ENCODE assay signal across 33 cellular contexts in genomic region chr10:17053513-17053912, GRCh38.
"Had no signal": no experiment of that assay in that cellular context is flagged by ENCODE, and none has a peak within 500 bp of the region (broad histone marks: within the 10 kb centered on the region; RNA-seq: fewer than 3 reads in every experiment).

No MANE protein-coding gene starts in this region.

- H3K4me3 ChIP-seq: adrenal gland, body of pancreas, colonic mucosa, heart left ventricle had no signal

- ATAC-seq: activated CD4-positive, CD25-positive, alpha-beta regulatory T cell treated with anti-CD3 and anti-CD28 coated beads, Interleukin-2, amount 50 U/mL, for 24 hours; activated CD8-positive, alpha-beta T cell treated with anti-CD3 and anti-CD28 coated beads for 36 hours; activated naive CD8-positive, alpha-beta T cell treated with anti-CD3 and anti-CD28 coated beads, Interleukin-2, amount 50 U/mL, for 24 hours; activated T-cell treated with anti-CD3 and anti-CD28 coated beads, Interleukin-2, amount 50 U/mL, for 4 hours; activated T-helper 17 cell treated with anti-CD3 and anti-CD28 coated beads, Interleukin-2, amount 50 U/mL, for 72 hours; body of pancreas; esophagus mucosa; heart left ventricle; T-helper 17 cell had no signal

- H3K27me3 Mint-ChIP-seq: activated CD8-positive, alpha-beta T cell treated with anti-CD3 and anti-CD28 coated beads for 36 hours; activated naive CD4-positive, alpha-beta T cell treated with anti-CD3 and anti-CD28 coated beads, Interleukin-2, amount 50 U/mL, for 24 hours; activated naive CD8-positive, alpha-beta T cell treated with anti-CD3 and anti-CD28 coated beads for 36 hours; activated naive CD8-positive, alpha-beta T cell treated with anti-CD3 and anti-CD28 coated beads, Interleukin-2, amount 50 U/mL, for 24 hours; activated T-helper 17 cell treated with anti-CD3 and anti-CD28 coated beads, Interleukin-2, amount 50 U/mL, for 72 hours; T-helper 17 cell had no signal

- H3K4me1 Mint-ChIP-seq: activated B cell treated with CpG ODN at 0.5 μM for 24 hours; activated T-helper 17 cell treated with anti-CD3 and anti-CD28 coated beads, Interleukin-2, amount 50 U/mL, for 72 hours; T-helper 17 cell had no signal

- H3K9me3 Mint-ChIP-seq: activated naive CD4-positive, alpha-beta T cell treated with anti-CD3 and anti-CD28 coated beads, Interleukin-2, amount 50 U/mL, for 24 hours had no signal

- H3K4me3 Mint-ChIP-seq: activated B cell treated with CpG ODN at 0.5 μM for 24 hours; activated CD8-positive, alpha-beta T cell treated with anti-CD3 and anti-CD28 coated beads for 36 hours; activated naive CD4-positive, alpha-beta T cell treated with anti-CD3 and anti-CD28 coated beads for 36 hours; activated naive CD4-positive, alpha-beta T cell treated with anti-CD3 and anti-CD28 coated beads, Interleukin-2, amount 50 U/mL, for 24 hours; activated naive CD8-positive, alpha-beta T cell treated with anti-CD3 and anti-CD28 coated beads for 36 hours; activated naive CD8-positive, alpha-beta T cell treated with anti-CD3 and anti-CD28 coated beads, Interleukin-2, amount 50 U/mL, for 24 hours; activated T-cell treated with anti-CD3 and anti-CD28 coated beads, Interleukin-2, amount 50 U/mL, for 4 hours; activated T-helper 17 cell treated with anti-CD3 and anti-CD28 coated beads, Interleukin-2, amount 50 U/mL, for 72 hours; endodermal cell; T-helper 17 cell; T-helper 2 cell treated with Interferon-gamma antibody and Interleukin-4, amounts not matched to agents 5 μg/mL and 100 μg/mL, for 36 hours had no signal

- H3K27me3 ChIP-seq: adrenal gland, body of pancreas, colonic mucosa, heart left ventricle had no signal

- H3K36me3 ChIP-seq: adrenal gland, colonic mucosa, heart left ventricle, WERI-Rb-1 had no signal

- DNase-seq: activated B cell treated with CpG ODN at 0.5 μM for 24 hours; activated CD4-positive, alpha-beta T cell treated with anti-CD3 and anti-CD28 coated beads for 48 hours; activated CD4-positive, alpha-beta T cell treated with anti-CD3 and anti-CD28 coated beads, Interleukin-2, amount 50 U/mL, for 1 hour; activated CD4-positive, alpha-beta T cell treated with anti-CD3 and anti-CD28 coated beads, Interleukin-2, amount 50 U/mL, for 48 hours; activated CD8-positive, alpha-beta memory T cell treated with anti-CD3 and anti-CD28 coated beads for 24 hours; activated CD8-positive, alpha-beta T cell treated with anti-CD3 and anti-CD28 coated beads for 36 hours; activated effector memory CD4-positive, alpha-beta T cell treated with Interleukin-2 at 50 U/mL for 16 hours; activated gamma-delta T cell treated with Interleukin-2 at 50 U/mL for 16 hours; activated naive CD4-positive, alpha-beta T cell treated with anti-CD3 and anti-CD28 coated beads for 36 hours; activated naive CD8-positive, alpha-beta T cell treated with anti-CD3 and anti-CD28 coated beads for 36 hours; activated naive CD8-positive, alpha-beta T cell treated with anti-CD3 and anti-CD28 coated beads, Interleukin-2, amount 50 U/mL, for 24 hours; activated T-cell treated with anti-CD3 and anti-CD28 coated beads, Interleukin-2, amount 50 U/mL, for 4 hours; adrenal gland; amygdala; aorta; body of pancreas; caudate nucleus; cerebellar nuclear complex; colonic mucosa; effector CD8-positive, alpha-beta T cell; endodermal cell; foreskin fibroblast; glutamatergic neuron; heart left ventricle; T-helper 1 cell; T-helper 17 cell; T1000; WERI-Rb-1 had no signal

- H3K27ac Mint-ChIP-seq: activated B cell treated with CpG ODN at 0.5 μM for 24 hours; activated CD8-positive, alpha-beta T cell treated with anti-CD3 and anti-CD28 coated beads for 36 hours; activated naive CD4-positive, alpha-beta T cell treated with anti-CD3 and anti-CD28 coated beads for 36 hours; activated naive CD4-positive, alpha-beta T cell treated with anti-CD3 and anti-CD28 coated beads, Interleukin-2, amount 50 U/mL, for 24 hours; activated naive CD8-positive, alpha-beta T cell treated with anti-CD3 and anti-CD28 coated beads for 36 hours; activated naive CD8-positive, alpha-beta T cell treated with anti-CD3 and anti-CD28 coated beads, Interleukin-2, amount 50 U/mL, for 24 hours; activated T-helper 17 cell treated with anti-CD3 and anti-CD28 coated beads, Interleukin-2, amount 50 U/mL, for 72 hours; endodermal cell; T-helper 17 cell; T-helper 2 cell treated with Interferon-gamma antibody and Interleukin-4, amounts not matched to agents 5 μg/mL and 100 μg/mL, for 36 hours had no signal

- H3K27ac ChIP-seq: adrenal gland, body of pancreas, colonic mucosa, heart left ventricle, WERI-Rb-1 had no signal

- H3K9me3 ChIP-seq: body of pancreas, colonic mucosa had no signal

- H3K4me1 ChIP-seq: adrenal gland, body of pancreas, colonic mucosa, heart left ventricle had no signal
